1 cellular context compared by ENCODE assay signal in genomic region chr2:227871375-227871788, GRCh38.
A peak's percentile ranks its signal among the peaks of the same experiment; 100 is the strongest.
TF ChIP-seq lines count a peak whose summit lies in the region.

A gene with protein sequence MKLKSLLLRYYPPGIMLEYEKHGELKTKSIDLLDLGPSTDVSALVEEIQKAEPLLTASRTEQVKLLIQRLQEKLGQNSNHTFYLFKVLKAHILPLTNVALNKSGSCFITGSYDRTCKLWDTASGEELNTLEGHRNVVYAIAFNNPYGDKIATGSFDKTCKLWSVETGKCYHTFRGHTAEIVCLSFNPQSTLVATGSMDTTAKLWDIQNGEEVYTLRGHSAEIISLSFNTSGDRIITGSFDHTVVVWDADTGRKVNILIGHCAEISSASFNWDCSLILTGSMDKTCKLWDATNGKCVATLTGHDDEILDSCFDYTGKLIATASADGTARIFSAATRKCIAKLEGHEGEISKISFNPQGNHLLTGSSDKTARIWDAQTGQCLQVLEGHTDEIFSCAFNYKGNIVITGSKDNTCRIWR (plus strand): TSS chr2:227871631. CDS start chr2:227871690, 59 bp downstream.

TF ChIP-seq in H1, 55 proteins besides CTCF, POLR2A, EP300 and RAD21 (continued from another document):
- TF ChIP-seq, protein P1, sequence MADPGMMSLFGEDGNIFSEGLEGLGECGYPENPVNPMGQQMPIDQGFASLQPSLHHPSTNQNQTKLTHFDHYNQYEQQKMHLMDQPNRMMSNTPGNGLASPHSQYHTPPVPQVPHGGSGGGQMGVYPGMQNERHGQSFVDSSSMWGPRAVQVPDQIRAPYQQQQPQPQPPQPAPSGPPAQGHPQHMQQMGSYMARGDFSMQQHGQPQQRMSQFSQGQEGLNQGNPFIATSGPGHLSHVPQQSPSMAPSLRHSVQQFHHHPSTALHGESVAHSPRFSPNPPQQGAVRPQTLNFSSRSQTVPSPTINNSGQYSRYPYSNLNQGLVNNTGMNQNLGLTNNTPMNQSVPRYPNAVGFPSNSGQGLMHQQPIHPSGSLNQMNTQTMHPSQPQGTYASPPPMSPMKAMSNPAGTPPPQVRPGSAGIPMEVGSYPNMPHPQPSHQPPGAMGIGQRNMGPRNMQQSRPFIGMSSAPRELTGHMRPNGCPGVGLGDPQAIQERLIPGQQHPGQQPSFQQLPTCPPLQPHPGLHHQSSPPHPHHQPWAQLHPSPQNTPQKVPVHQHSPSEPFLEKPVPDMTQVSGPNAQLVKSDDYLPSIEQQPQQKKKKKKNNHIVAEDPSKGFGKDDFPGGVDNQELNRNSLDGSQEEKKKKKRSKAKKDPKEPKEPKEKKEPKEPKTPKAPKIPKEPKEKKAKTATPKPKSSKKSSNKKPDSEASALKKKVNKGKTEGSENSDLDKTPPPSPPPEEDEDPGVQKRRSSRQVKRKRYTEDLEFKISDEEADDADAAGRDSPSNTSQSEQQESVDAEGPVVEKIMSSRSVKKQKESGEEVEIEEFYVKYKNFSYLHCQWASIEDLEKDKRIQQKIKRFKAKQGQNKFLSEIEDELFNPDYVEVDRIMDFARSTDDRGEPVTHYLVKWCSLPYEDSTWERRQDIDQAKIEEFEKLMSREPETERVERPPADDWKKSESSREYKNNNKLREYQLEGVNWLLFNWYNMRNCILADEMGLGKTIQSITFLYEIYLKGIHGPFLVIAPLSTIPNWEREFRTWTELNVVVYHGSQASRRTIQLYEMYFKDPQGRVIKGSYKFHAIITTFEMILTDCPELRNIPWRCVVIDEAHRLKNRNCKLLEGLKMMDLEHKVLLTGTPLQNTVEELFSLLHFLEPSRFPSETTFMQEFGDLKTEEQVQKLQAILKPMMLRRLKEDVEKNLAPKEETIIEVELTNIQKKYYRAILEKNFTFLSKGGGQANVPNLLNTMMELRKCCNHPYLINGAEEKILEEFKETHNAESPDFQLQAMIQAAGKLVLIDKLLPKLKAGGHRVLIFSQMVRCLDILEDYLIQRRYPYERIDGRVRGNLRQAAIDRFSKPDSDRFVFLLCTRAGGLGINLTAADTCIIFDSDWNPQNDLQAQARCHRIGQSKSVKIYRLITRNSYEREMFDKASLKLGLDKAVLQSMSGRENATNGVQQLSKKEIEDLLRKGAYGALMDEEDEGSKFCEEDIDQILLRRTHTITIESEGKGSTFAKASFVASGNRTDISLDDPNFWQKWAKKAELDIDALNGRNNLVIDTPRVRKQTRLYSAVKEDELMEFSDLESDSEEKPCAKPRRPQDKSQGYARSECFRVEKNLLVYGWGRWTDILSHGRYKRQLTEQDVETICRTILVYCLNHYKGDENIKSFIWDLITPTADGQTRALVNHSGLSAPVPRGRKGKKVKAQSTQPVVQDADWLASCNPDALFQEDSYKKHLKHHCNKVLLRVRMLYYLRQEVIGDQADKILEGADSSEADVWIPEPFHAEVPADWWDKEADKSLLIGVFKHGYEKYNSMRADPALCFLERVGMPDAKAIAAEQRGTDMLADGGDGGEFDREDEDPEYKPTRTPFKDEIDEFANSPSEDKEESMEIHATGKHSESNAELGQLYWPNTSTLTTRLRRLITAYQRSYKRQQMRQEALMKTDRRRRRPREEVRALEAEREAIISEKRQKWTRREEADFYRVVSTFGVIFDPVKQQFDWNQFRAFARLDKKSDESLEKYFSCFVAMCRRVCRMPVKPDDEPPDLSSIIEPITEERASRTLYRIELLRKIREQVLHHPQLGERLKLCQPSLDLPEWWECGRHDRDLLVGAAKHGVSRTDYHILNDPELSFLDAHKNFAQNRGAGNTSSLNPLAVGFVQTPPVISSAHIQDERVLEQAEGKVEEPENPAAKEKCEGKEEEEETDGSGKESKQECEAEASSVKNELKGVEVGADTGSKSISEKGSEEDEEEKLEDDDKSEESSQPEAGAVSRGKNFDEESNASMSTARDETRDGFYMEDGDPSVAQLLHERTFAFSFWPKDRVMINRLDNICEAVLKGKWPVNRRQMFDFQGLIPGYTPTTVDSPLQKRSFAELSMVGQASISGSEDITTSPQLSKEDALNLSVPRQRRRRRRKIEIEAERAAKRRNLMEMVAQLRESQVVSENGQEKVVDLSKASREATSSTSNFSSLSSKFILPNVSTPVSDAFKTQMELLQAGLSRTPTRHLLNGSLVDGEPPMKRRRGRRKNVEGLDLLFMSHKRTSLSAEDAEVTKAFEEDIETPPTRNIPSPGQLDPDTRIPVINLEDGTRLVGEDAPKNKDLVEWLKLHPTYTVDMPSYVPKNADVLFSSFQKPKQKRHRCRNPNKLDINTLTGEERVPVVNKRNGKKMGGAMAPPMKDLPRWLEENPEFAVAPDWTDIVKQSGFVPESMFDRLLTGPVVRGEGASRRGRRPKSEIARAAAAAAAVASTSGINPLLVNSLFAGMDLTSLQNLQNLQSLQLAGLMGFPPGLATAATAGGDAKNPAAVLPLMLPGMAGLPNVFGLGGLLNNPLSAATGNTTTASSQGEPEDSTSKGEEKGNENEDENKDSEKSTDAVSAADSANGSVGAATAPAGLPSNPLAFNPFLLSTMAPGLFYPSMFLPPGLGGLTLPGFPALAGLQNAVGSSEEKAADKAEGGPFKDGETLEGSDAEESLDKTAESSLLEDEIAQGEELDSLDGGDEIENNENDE (IDR thresholded peaks at IDR 0.05; ENCODE audit: insufficient replicate concordance, low read length): no peak
- TF ChIP-seq PHF8 (conservative IDR thresholded peaks at IDR 0.05; ENCODE audit: low read depth, low read length) (peak; percentile 51), SIX5 (IDR thresholded peaks at IDR 0.05; ENCODE audit: low read depth, low read length) (no peak), SP2 (IDR thresholded peaks at IDR 0.05; ENCODE audit: low read length) (no peak), MAX (IDR thresholded peaks at IDR 0.05) (peak; percentile 73), CBX5 (IDR thresholded peaks at IDR 0.05; ENCODE audit: low read depth, low read length) (no peak), EGR1 (IDR thresholded peaks at IDR 0.05; ENCODE audit: borderline replicate concordance, low read depth, low read length) (no peak), RNF2 (IDR thresholded peaks at IDR 0.05; ENCODE audit: borderline replicate concordance, low read depth, low read length, missing control alignments, poor library complexity, severe bottlenecking) (no peak), GABPA (IDR thresholded peaks at IDR 0.05; ENCODE audit: borderline replicate concordance, insufficient read depth, low read length) (no peak), ZNF274 (IDR thresholded peaks at IDR 0.05; ENCODE audit: borderline replicate concordance, extremely low read depth, low read length) (no peak), POLR2AphosphoS5 (IDR thresholded peaks at IDR 0.05; ENCODE audit: low read depth, low read length) (peak; percentile 42; the same call in 1 of the 2 replicates), HDAC2 (IDR thresholded peaks at IDR 0.05; ENCODE audit: borderline replicate concordance in 1 of 2, low read depth in 2 of 2, low read length in 2 of 2) (no peak), CREB1 (IDR thresholded peaks at IDR 0.05) (no peak), KDM5A (IDR thresholded peaks at IDR 0.05; ENCODE audit: low read length) (no peak), SUZ12 (IDR thresholded peaks at IDR 0.05; ENCODE audit: low read length) (no peak), RXRA (IDR thresholded peaks at IDR 0.05; ENCODE audit: insufficient read depth, low read depth, low read length) (no peak), NRF1 (IDR thresholded peaks at IDR 0.05; ENCODE audit: low read depth, low read length) (peak; percentile 91), SP1 (IDR thresholded peaks at IDR 0.05; ENCODE audit: low read depth, low read length) (no peak), SRF (IDR thresholded peaks at IDR 0.05; ENCODE audit: low read depth, low read length) (no peak), BRCA1 (IDR thresholded peaks at IDR 0.05; ENCODE audit: low read depth, low read length) (no peak), GTF2F1 (IDR thresholded peaks at IDR 0.05; ENCODE audit: borderline replicate concordance, low read depth, low read length) (no peak), KDM4A (IDR thresholded peaks at IDR 0.05; ENCODE audit: low read depth, low read length, severe bottlenecking) (peak; percentile 92)
- TF ChIP-seq, protein P2, sequence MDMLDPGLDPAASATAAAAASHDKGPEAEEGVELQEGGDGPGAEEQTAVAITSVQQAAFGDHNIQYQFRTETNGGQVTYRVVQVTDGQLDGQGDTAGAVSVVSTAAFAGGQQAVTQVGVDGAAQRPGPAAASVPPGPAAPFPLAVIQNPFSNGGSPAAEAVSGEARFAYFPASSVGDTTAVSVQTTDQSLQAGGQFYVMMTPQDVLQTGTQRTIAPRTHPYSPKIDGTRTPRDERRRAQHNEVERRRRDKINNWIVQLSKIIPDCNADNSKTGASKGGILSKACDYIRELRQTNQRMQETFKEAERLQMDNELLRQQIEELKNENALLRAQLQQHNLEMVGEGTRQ (IDR thresholded peaks at IDR 0.05; ENCODE audit: low read length): 0 out of 2 replicates have a peak, but pooled peaks have one; percentile 18
TF ChIP-seq in H1: peak in this region for 9.
